30 cellular contexts compared by ENCODE assay signal in the genomic region with DNA sequence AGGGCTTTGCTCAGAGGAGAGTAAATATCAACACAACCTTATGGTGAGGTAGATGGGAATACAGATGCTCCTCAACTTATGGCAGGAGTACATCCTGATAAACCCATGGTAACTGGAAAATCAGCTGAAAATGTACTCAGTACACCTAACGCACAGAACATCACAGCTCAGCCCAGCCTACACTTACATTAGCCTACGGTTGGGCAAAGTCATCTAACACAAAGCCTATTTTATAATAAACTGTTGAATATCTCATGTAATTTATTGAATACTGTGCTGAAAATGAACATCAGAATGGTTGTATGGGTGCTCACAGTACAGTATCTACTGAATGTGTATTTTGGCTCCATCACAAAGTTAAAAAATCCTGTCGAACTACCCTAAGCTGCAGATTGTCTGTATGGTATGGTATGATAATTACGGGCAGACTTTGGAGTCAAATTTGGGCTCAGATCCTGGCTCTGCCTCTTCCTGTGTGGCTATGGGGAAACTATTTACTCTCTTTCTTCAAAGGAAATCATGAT.
"Had no signal": no experiment of that assay in that cellular context is flagged by ENCODE, and none has a peak within 500 bp of the region (broad histone marks: within the 10 kb centered on the region; RNA-seq: fewer than 3 reads in every experiment).

No MANE protein-coding gene starts in this region.

- ATAC-seq: activated CD4-positive, CD25-positive, alpha-beta regulatory T cell treated with anti-CD3 and anti-CD28 coated beads, Interleukin-2, amount 50 U/mL, for 24 hours; activated CD8-positive, alpha-beta T cell treated with anti-CD3 and anti-CD28 coated beads for 36 hours; activated T-cell treated with anti-CD3 and anti-CD28 coated beads, Interleukin-2, amount 50 U/mL, for 4 hours; activated T-helper 17 cell treated with anti-CD3 and anti-CD28 coated beads, Interleukin-2, amount 50 U/mL, for 72 hours; effector memory CD8-positive, alpha-beta T cell; T-helper 17 cell had no signal

- DNase-seq: activated B cell treated with CpG ODN at 0.5 μM for 24 hours; activated CD4-positive, alpha-beta T cell treated with anti-CD3 and anti-CD28 coated beads for 48 hours; activated CD4-positive, alpha-beta T cell treated with anti-CD3 and anti-CD28 coated beads, Interleukin-2, amount 50 U/mL, for 1 hour; activated CD4-positive, alpha-beta T cell treated with anti-CD3 and anti-CD28 coated beads, Interleukin-2, amount 50 U/mL, for 48 hours; activated CD8-positive, alpha-beta memory T cell treated with anti-CD3 and anti-CD28 coated beads for 24 hours; activated CD8-positive, alpha-beta T cell treated with anti-CD3 and anti-CD28 coated beads for 36 hours; activated effector memory CD4-positive, alpha-beta T cell treated with Interleukin-2 at 50 U/mL for 16 hours; activated gamma-delta T cell treated with Interleukin-2 at 50 U/mL for 16 hours; activated naive CD4-positive, alpha-beta T cell treated with anti-CD3 and anti-CD28 coated beads, Interleukin-2, amount 50 U/mL, for 16 hours; activated naive CD4-positive, alpha-beta T cell treated with Interleukin-2 at 50 U/mL for 16 hours; activated T-cell treated with anti-CD3 and anti-CD28 coated beads, Interleukin-2, amount 50 U/mL, for 4 hours; amniotic stem cell; anterior cingulate cortex; brain microvascular endothelial cell; dermis blood vessel endothelial cell; effector CD4-positive, alpha-beta T cell; effector memory CD8-positive, alpha-beta T cell; erythroblast; foreskin fibroblast; head of caudate nucleus; T-helper 1 cell; T-helper 17 cell; T1000; WERI-Rb-1 had no signal

- H3K4me1 ChIP-seq: esophagus muscularis mucosa had no signal

- FAIRE-seq: astrocyte, frontal cortex had no signal

- H3K4me3 ChIP-seq: coronary artery, esophagus muscularis mucosa had no signal

- H3K36me3 ChIP-seq: brain microvascular endothelial cell, esophagus muscularis mucosa had no signal

- H3K27ac ChIP-seq: brain microvascular endothelial cell, coronary artery, esophagus muscularis mucosa had no signal

- H3K9me3 ChIP-seq: esophagus muscularis mucosa had no signal

- H3K27me3 ChIP-seq: brain microvascular endothelial cell, esophagus muscularis mucosa had no signal
